In genomic region chr4:130071746-130072145, GRCh38 we compare ENCODE assay signal across 19 cellular contexts.
"Had no signal": no experiment of that assay in that cellular context is flagged by ENCODE, and none has a peak within 500 bp of the region (broad histone marks: within the 10 kb centered on the region; RNA-seq: fewer than 3 reads in every experiment).

No MANE protein-coding gene starts in this region.

- H3K4me1 Mint-ChIP-seq: activated CD4-positive, alpha-beta T cell treated with anti-CD3 and anti-CD28 coated beads for 36 hours; natural killer cell; T-helper 17 cell had no signal

- H3K4me3 ChIP-seq: gastrocnemius medialis, heart left ventricle, tibial artery had no signal

- H3K27me3 Mint-ChIP-seq: activated CD4-positive, alpha-beta T cell treated with anti-CD3 and anti-CD28 coated beads for 36 hours; activated naive CD8-positive, alpha-beta T cell; T-helper 17 cell had no signal

- H3K27ac ChIP-seq: gastrocnemius medialis, heart left ventricle, tibial artery had no signal

- H3K27ac Mint-ChIP-seq: activated CD4-positive, alpha-beta T cell treated with anti-CD3 and anti-CD28 coated beads for 36 hours; activated naive CD8-positive, alpha-beta T cell; activated T-helper 1 cell treated with anti-CD3 and anti-CD28 coated beads, Interleukin-12 subunit alpha, Interleukin-12 subunit beta, Interleukin-2, Interleukin-4 antibody, amounts not matched to agents 30 ng/mL and 10 ng/mL and 1 ng/mL, durations not matched to agents 14 hours and 24 hours and 36 hours; natural killer cell; T-helper 17 cell had no signal

- H3K9me3 Mint-ChIP-seq: activated T-helper 1 cell treated with anti-CD3 and anti-CD28 coated beads, Interleukin-12 subunit alpha, Interleukin-12 subunit beta, Interleukin-2, Interleukin-4 antibody, amounts not matched to agents 30 ng/mL and 10 ng/mL and 1 ng/mL, durations not matched to agents 14 hours and 24 hours and 36 hours had no signal

- H3K4me3 Mint-ChIP-seq: activated CD4-positive, alpha-beta T cell treated with anti-CD3 and anti-CD28 coated beads for 36 hours; activated naive CD8-positive, alpha-beta T cell; activated T-helper 1 cell treated with anti-CD3 and anti-CD28 coated beads, Interleukin-12 subunit alpha, Interleukin-12 subunit beta, Interleukin-2, Interleukin-4 antibody, amounts not matched to agents 30 ng/mL and 10 ng/mL and 1 ng/mL, durations not matched to agents 14 hours and 24 hours and 36 hours; natural killer cell; T-helper 17 cell had no signal

- H3K36me3 ChIP-seq: gastrocnemius medialis, heart left ventricle, tibial artery had no signal

- H3K36me3 Mint-ChIP-seq: activated naive CD8-positive, alpha-beta T cell; natural killer cell had no signal

- H3K9me3 ChIP-seq: gastrocnemius medialis, tibial artery had no signal

- ATAC-seq: activated CD4-positive, alpha-beta T cell treated with anti-CD3 and anti-CD28 coated beads for 36 hours; esophagus mucosa; gastrocnemius medialis; heart left ventricle; natural killer cell; T-helper 17 cell had no signal

- H3K4me1 ChIP-seq: gastrocnemius medialis, heart left ventricle, tibial artery had no signal

- H3K27me3 ChIP-seq: gastrocnemius medialis, heart left ventricle, tibial artery had no signal

- DNase-seq: activated CD4-positive, alpha-beta T cell treated with anti-CD3 and anti-CD28 coated beads for 36 hours; activated CD4-positive, alpha-beta T cell treated with anti-CD3 and anti-CD28 coated beads, Interleukin-2, amount 50 U/mL, for 48 hours; effector CD4-positive, alpha-beta T cell; gastrocnemius medialis; heart left ventricle; mesendoderm; natural killer cell; nucleus accumbens; posterior cingulate gyrus; retina; stimulated activated CD4-positive, alpha-beta T cell treated with anti-CD3 and anti-CD28 coated beads, Interleukin-12 subunit alpha, Interleukin-12 subunit beta, amount 100 ng/mL, for 4 hours; stimulated activated CD4-positive, alpha-beta T cell treated with anti-CD3 and anti-CD28 coated beads, Interleukin-1b, Interleukin-23, amount 100 ng/mL, for 48 hours; stimulated activated naive CD4-positive, alpha-beta T cell treated with Interleukin-2 at 50 U/mL for 16 hours; substantia nigra; T-helper 17 cell; tibial artery had no signal
